In genomic region chrX:68892651-68893050, GRCh38 we compare ENCODE assay signal across 26 cellular contexts.
DNase-seq lines count a peak whose midpoint lies in the region; ATAC-seq, FAIRE-seq and TF ChIP-seq lines count a peak whose summit lies in the region.
"Had no signal": no experiment of that assay in that cellular context is flagged by ENCODE, and none has a peak within 500 bp of the region (broad histone marks: within the 10 kb centered on the region; RNA-seq: fewer than 3 reads in every experiment).

No MANE protein-coding gene starts in this region.

- no peak for TF ChIP-seq CTCF in nephron (IDR thresholded peaks at IDR 0.05; ENCODE audit: unreplicated experiment in 3 of 3)

- no peak overlapping the region for H3K23ac ChIP-seq in neuronal stem cell (ENCODE audit: low read depth, low read length, poor library complexity)

- H3K9ac ChIP-seq in neuronal stem cell (ENCODE audit: low read depth, low read length, poor library complexity), result no peak overlapping the region

- no peak for ATAC-seq in GM21515 (IDR thresholded peaks at IDR 0.05; ENCODE audit: unreplicated experiment)
- ATAC-seq: GM12878 had no signal

- no peak overlapping the region for H3K4me3 ChIP-seq in neuronal stem cell (ENCODE audit: low read length in 2 of 2)
- H3K4me3 ChIP-seq: GM12878, PC-9 had no signal

- no peaks in the 10 kb centered on the region for H3K9me3 ChIP-seq in neuronal stem cell (replicated peaks in 1 of 2; ENCODE audit: control insufficient read depth in 2 of 2, insufficient read depth in 1 of 2, low read depth in 1 of 2, low read length in 2 of 2)
- H3K9me3 ChIP-seq: BE2C had no signal

- H4K91ac ChIP-seq in neuronal stem cell (ENCODE audit: low read depth, low read length, poor library complexity), result no peak overlapping the region

- H2BK5ac ChIP-seq in neuronal stem cell (ENCODE audit: low read length), result peak overlapping the region; percentile 70

- no peak overlapping the region for H2BK120ac ChIP-seq in neuronal stem cell (ENCODE audit: low read depth, low read length)

- peak overlapping the region in 2 of 3 experiments; percentile 15 to 43 for H3K4me3 Mint-ChIP-seq in nephron
- H3K4me3 Mint-ChIP-seq: CD8-positive, alpha-beta memory T cell had no signal

- FAIRE-seq in GM19239 (lab: Jason Lieb, UNC), result no peak
- FAIRE-seq: GM12878 had no signal

- H2BK15ac ChIP-seq in neuronal stem cell (ENCODE audit: low read length), result no peak overlapping the region

- H3K36me3 Mint-ChIP-seq in nephron (ENCODE audit: low read depth), result no peaks in the 10 kb centered on the region
- H3K36me3 Mint-ChIP-seq: CD14-positive monocyte; CD8-positive, alpha-beta memory T cell had no signal

- peaks cover 48% of the 10 kb centered on the region for H3K4me1 Mint-ChIP-seq in nephron
- H3K4me1 Mint-ChIP-seq: CD8-positive, alpha-beta memory T cell had no signal

- peaks cover 0 to 21% (median 0%) of the 10 kb centered on the region in 3 experiments for H3K27me3 ChIP-seq in neuronal stem cell (ENCODE audit: control insufficient read depth in 3 of 3, insufficient read depth in 3 of 3, low read depth in 1 of 3, low read length in 3 of 3)
- H3K27me3 ChIP-seq: BE2C had no signal

- H3K27ac Mint-ChIP-seq in nephron, result peak overlapping the region; percentile 93 to 98 (median 98)
- H3K27ac Mint-ChIP-seq: CD14-positive monocyte; CD8-positive, alpha-beta memory T cell had no signal

- H2BK12ac ChIP-seq in neuronal stem cell (ENCODE audit: low read length), result no peak overlapping the region

- H4K8ac ChIP-seq in neuronal stem cell (ENCODE audit: low read depth, low read length), result no peak overlapping the region

- H3K14ac ChIP-seq in neuronal stem cell (ENCODE audit: low read length), result no peak overlapping the region

- no peak overlapping the region for H3K4ac ChIP-seq in neuronal stem cell (ENCODE audit: low read length)

- peak overlapping the region; percentile 92 for H3K18ac ChIP-seq in neuronal stem cell (ENCODE audit: low read length)

- peak overlapping the region; percentile 18 for H3K4me2 ChIP-seq in neuronal stem cell (ENCODE audit: insufficient read depth, low read length, poor library complexity, severe bottlenecking)
- H3K4me2 ChIP-seq: PC-9 had no signal

- peaks cover 6% of the 10 kb centered on the region for H3K27me3 Mint-ChIP-seq in nephron (ENCODE audit: low read depth)

- H3K4me1 ChIP-seq in neuronal stem cell (ENCODE audit: control insufficient read depth in 2 of 2, insufficient read depth in 1 of 2, low read depth in 1 of 2, low read length in 2 of 2), result peaks cover 28 to 29% of the 10 kb centered on the region in 2 donors

- H3K79me1 ChIP-seq in neuronal stem cell (ENCODE audit: low read depth, low read length), result no peaks in the 10 kb centered on the region

- WGBS in neuronal stem cell (ENCODE audit: extremely low coverage in 2 of 2, insufficient read length in 2 of 2, insufficient replicate concordance in 1 of 2), 2 donors, result no CpG with 5 or more reads among the region's 13 CpGs

- no peaks in the 10 kb centered on the region for H3K36me3 ChIP-seq in neuronal stem cell (replicated peaks in 1 of 2; ENCODE audit: control insufficient read depth in 2 of 2, insufficient read depth in 2 of 2, low read length in 2 of 2)
- H3K36me3 ChIP-seq: BE2C had no signal

- H3K27ac ChIP-seq in neuronal stem cell (replicated peaks; ENCODE audit: low read length), result peak overlapping the region; percentile 87
- H3K27ac ChIP-seq: 22Rv1, PC-9 had no signal

- DNase-seq in NCI-H2227 (lab: John Stamatoyannopoulos, UW; ENCODE audit: unreplicated experiment) (peak; percentile 17), NCI-H2227 treated with DMSO at 0.1 percent for 48 hours (lab: John Stamatoyannopoulos, UW) (no peak), neuronal stem cell (ENCODE audit: low spot score) (peak; percentile 32), GM19239 (ENCODE audit: insufficient read length, low spot score) (no peak), NCI-H1092 (lab: John Stamatoyannopoulos, UW) (no peak)
- DNase-seq: BE2C; CD8-positive, alpha-beta memory T cell; DMS 273 treated with DMSO at 0.1 percent for 48 hours; DMS79; EL; GDM1; NCI-H1092 treated with DMSO at 0.1 percent for 48 hours; NCI-H1436; NCI-H187; NCI-H2081 treated with DMSO at 0.1 percent for 48 hours; NCI-H2171; NCI-H524 treated with DMSO at 0.1 percent for 48 hours; NCI-H82; NK-92 treated with Interleukin-12 subunit alpha and Interleukin-12 subunit beta, amount 100 ng/mL, for 24 hours; PC-9; SHP77 had no signal

- peaks cover 14% of the 10 kb centered on the region for H3K9me3 Mint-ChIP-seq in nephron
- H3K9me3 Mint-ChIP-seq: CD14-positive monocyte; CD8-positive, alpha-beta memory T cell had no signal

- no peak overlapping the region for H2AK5ac ChIP-seq in neuronal stem cell (ENCODE audit: low read depth, low read length)

- peak overlapping the region; percentile 36 for H2AFZ ChIP-seq in neuronal stem cell (ENCODE audit: low read length)
- H2AFZ ChIP-seq: PC-9 had no signal

Comparison
In these comparisons a context has a peak if more than half of its experiments do, and no peak if none do; other contexts are left out.
1. DNase-seq: peak in NCI-H2227 (single experiment) and neuronal stem cell (single experiment); none in NCI-H2227 treated with DMSO at 0.1 percent for 48 hours (single experiment), GM19239 (single experiment) and NCI-H1092 (single experiment).